2 cellular contexts compared by ENCODE assay signal in the genomic region with DNA sequence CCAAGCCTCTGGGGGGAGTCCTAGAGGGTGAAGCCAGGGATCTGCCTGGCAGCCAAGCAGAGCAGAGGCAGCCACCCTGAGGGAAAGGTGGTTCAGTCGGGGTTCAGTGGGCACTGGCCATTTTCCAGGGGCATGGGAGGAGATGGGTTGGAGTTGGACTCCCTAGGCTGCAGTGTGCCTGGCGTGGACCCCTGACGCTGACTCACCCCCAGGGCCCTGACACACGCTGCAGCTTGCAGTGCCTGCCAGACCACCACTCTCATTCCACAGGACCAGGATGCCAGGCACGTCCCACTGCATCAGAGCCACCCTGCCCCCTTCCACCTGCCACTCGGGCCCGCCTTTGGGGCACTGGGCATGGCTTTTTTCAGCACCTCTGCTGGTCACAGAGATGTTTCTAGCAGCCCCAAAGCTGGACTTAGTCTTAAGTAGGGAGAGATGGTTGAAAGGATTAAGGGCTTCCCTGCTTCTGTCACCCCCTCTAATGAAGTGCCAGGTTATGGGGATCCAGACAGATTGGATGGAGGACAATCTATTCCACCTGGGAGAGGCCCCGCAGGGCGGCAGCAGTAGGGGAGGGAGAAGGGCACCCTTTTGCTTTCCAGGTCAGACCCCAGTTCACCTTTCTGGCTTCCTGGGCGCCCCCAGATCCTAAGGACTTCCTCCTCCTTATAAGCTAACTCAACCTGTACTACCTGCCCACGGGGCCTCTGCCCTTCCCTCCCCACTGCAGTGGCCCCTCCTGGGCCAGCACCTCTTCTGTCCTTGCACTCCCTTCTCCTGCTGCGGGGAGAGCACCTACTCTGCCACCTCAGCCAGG.
TF ChIP-seq lines count a peak whose summit lies in the region.

No MANE protein-coding gene starts in this region.

TF ChIP-seq in A549, 52 proteins besides CTCF, POLR2A, EP300 and RAD21 (continued from another document):
- TF ChIP-seq ZC3H11A (IDR thresholded peaks at IDR 0.05) (no peak), NR3C1 (IDR thresholded peaks at IDR 0.05) (no peak), HEYL (CRISPR knock-in tag; IDR thresholded peaks at IDR 0.05) (no peak)
- TF ChIP-seq, protein P1, sequence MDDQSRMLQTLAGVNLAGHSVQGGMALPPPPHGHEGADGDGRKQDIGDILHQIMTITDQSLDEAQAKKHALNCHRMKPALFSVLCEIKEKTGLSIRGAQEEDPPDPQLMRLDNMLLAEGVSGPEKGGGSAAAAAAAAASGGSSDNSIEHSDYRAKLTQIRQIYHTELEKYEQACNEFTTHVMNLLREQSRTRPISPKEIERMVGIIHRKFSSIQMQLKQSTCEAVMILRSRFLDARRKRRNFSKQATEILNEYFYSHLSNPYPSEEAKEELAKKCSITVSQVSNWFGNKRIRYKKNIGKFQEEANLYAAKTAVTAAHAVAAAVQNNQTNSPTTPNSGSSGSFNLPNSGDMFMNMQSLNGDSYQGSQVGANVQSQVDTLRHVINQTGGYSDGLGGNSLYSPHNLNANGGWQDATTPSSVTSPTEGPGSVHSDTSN (IDR thresholded peaks at IDR 0.05) = no peak

TF ChIP-seq in HEK293, 187 proteins besides CTCF, POLR2A, EP300 and RAD21:
- TF ChIP-seq, protein P2, sequence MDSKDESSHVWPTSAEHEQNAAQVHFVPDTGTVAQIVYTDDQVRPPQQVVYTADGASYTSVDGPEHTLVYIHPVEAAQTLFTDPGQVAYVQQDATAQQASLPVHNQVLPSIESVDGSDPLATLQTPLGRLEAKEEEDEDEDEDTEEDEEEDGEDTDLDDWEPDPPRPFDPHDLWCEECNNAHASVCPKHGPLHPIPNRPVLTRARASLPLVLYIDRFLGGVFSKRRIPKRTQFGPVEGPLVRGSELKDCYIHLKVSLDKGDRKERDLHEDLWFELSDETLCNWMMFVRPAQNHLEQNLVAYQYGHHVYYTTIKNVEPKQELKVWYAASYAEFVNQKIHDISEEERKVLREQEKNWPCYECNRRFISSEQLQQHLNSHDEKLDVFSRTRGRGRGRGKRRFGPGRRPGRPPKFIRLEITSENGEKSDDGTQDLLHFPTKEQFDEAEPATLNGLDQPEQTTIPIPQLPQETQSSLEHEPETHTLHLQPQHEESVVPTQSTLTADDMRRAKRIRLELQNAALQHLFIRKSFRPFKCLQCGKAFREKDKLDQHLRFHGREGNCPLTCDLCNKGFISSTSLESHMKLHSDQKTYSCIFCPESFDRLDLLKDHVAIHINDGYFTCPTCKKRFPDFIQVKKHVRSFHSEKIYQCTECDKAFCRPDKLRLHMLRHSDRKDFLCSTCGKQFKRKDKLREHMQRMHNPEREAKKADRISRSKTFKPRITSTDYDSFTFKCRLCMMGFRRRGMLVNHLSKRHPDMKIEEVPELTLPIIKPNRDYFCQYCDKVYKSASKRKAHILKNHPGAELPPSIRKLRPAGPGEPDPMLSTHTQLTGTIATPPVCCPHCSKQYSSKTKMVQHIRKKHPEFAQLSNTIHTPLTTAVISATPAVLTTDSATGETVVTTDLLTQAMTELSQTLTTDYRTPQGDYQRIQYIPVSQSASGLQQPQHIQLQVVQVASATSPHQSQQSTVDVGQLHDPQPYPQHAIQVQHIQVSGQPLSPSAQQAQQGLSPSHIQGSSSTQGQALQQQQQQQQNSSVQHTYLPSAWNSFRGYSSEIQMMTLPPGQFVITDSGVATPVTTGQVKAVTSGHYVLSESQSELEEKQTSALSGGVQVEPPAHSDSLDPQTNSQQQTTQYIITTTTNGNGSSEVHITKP (tag by site-specific recombination; IDR thresholded peaks at IDR 0.05) = peak; percentile 36; the same call in 1 of the 2 replicates
- TF ChIP-seq MZF1 (tag by site-specific recombination; IDR thresholded peaks at IDR 0.05; ENCODE audit: borderline replicate concordance) = no peak
